ENCODE assay signal across 8 cellular contexts in genomic region chr21:44301961-44302406, GRCh38. TPM values are rescaled to one million over a fixed set of nuclear protein-coding genes. Genes with fewer than 3 reads are reported as not detected.
DNase-seq lines count a peak whose midpoint lies in the region; ATAC-seq, FAIRE-seq and TF ChIP-seq lines count a peak whose summit lies in the region.
"Had no signal": no experiment of that assay in that cellular context is flagged by ENCODE, and none has a peak within 500 bp of the region (broad histone marks: within the 10 kb centered on the region; RNA-seq: fewer than 3 reads in every experiment).

No MANE protein-coding gene starts in this region.

- no peaks in the 10 kb centered on the region for H3K36me3 Mint-ChIP-seq in neural crest cell (ENCODE audit: low read depth)

- H2AFZ ChIP-seq in DND-41 (ENCODE audit: low read depth, low read length) (no peak overlapping the region), KMS-11 (ENCODE audit: low read depth) (no peak overlapping the region), K562 (ENCODE audit: low read depth, low read length) (no peak overlapping the region)

- peak overlapping the region; percentile 81 for H3K4me2 ChIP-seq in DND-41 (ENCODE audit: insufficient read depth, low read length)
- H3K4me2 ChIP-seq in KMS-11 = peak overlapping the region; percentile 95; the same call in 1 of the 2 replicates
- H3K4me2 ChIP-seq in K562 (ENCODE audit: insufficient read depth, low read length) = no peak overlapping the region; the same call in 1 of the 2 replicates

- H3K27ac ChIP-seq in DND-41 (ENCODE audit: low read length) = no peak overlapping the region
- no peak overlapping the region for H3K27ac ChIP-seq in KMS-11
- no peak overlapping the region for H3K27ac ChIP-seq in K562 (ENCODE audit: extremely low read depth, low read depth, low read length)

- intact Hi-C loops in K562 (cut with micrococcal nuclease) = no loop called here

- DNase-seq in DND-41 = no peak
- DNase-seq in K562 (ENCODE audit: extremely low read depth in 1 of 4, low spot score in 3 of 4) = no peak
- no peak for DNase-seq in neural crest cell (ENCODE audit: low read depth, low spot score)
- DNase-seq in activated CD8-positive, alpha-beta memory T cell treated with anti-CD3 and anti-CD28 coated beads for 24 hours = no peak
- no peak for DNase-seq in GDM1 (lab: John Stamatoyannopoulos, UW)

- H3K27ac Mint-ChIP-seq in neural crest cell (ENCODE audit: unreplicated experiment) = no peak overlapping the region

- no peak for ATAC-seq in DND-41 (ENCODE audit: insufficient read depth, low read depth)
- ATAC-seq in K562 = no peak
- ATAC-seq in GM21723 (IDR thresholded peaks at IDR 0.05; ENCODE audit: unreplicated experiment) = no peak

- H3K4me1 ChIP-seq in DND-41 (ENCODE audit: insufficient read depth, low read length) (peaks cover 40% of the 10 kb centered on the region), KMS-11 (ENCODE audit: low read depth, poor library complexity, severe bottlenecking) (peaks cover 39% of the 10 kb centered on the region), K562 (replicated peaks in 1 of 2; ENCODE audit: control insufficient read depth in 2 of 2, insufficient read depth in 2 of 2, low read length in 2 of 2) (peaks cover 13 to 78% of the 10 kb centered on the region in 2 experiments)

- H3K27me3 ChIP-seq in DND-41 (ENCODE audit: insufficient read depth, low read length, poor library complexity) (no peaks in the 10 kb centered on the region), KMS-11 (ENCODE audit: insufficient read depth, low read depth) (no peaks in the 10 kb centered on the region), K562 (ENCODE audit: control insufficient read depth in 2 of 2, insufficient read depth in 2 of 2, low read length in 2 of 2) (no peaks in the 10 kb centered on the region)

- TF ChIP-seq EP300 in K562 (IDR thresholded peaks at IDR 0.05; ENCODE audit: low read length) = no peak

- H3K9me3 ChIP-seq in DND-41 (ENCODE audit: insufficient read depth, low read length, severe bottlenecking) = no peaks in the 10 kb centered on the region
- H3K9me3 ChIP-seq in K562 (replicated peaks; ENCODE audit: control insufficient read depth, insufficient read depth, low read depth, low read length) = no peaks in the 10 kb centered on the region

- 86% methylated on average over 9 of the region's 9 CpGs for WGBS in K562 (ENCODE audit: insufficient coverage, low coverage, missing lambda C conversion rate)

- no peak for TF ChIP-seq RAD21 in K562 (CRISPR knock-in tag; conservative IDR thresholded peaks at IDR 0.05 in 1 of 2, IDR thresholded peaks at IDR 0.05 in 1 of 2)

- H3K79me2 ChIP-seq in DND-41 (ENCODE audit: insufficient read depth, low read length) (peaks cover 66% of the 10 kb centered on the region), KMS-11 (ENCODE audit: insufficient read depth, low read depth) (peaks cover 52% of the 10 kb centered on the region), K562 (ENCODE audit: control insufficient read depth, insufficient read depth, low read length) (peaks cover 51% of the 10 kb centered on the region)

- in situ Hi-C loops in K562 (cut with MboI) = no loop called here

- peak overlapping the region; percentile 76 for H3K4me3 Mint-ChIP-seq in neural crest cell

- POLR2A ChIA-PET in K562 (lab: Yijun Ruan, JAX) = no interaction called here

- H3K9ac ChIP-seq in DND-41 (ENCODE audit: low read depth, low read length) = peak overlapping the region; percentile 71; the same call in 1 of the 2 replicates
- H3K9ac ChIP-seq in KMS-11 = no peak overlapping the region
- peak overlapping the region in 1 of 2 experiments; percentile 71; a peak in 2 of 4 replicates for H3K9ac ChIP-seq in K562 (ENCODE audit: insufficient read depth in 1 of 2, low read depth in 2 of 2, low read length in 2 of 2)

- H3K27me3 Mint-ChIP-seq in neural crest cell (ENCODE audit: low read depth) = peaks cover 12% of the 10 kb centered on the region

- peaks cover 11% of the 10 kb centered on the region for H3K9me1 ChIP-seq in K562 (ENCODE audit: control insufficient read depth, insufficient read depth, low read length)

- no peak for TF ChIP-seq POLR2A in K562 (conservative IDR thresholded peaks at IDR 0.05)

- no peak for FAIRE-seq in K562 (lab: Jason Lieb, UNC)
- FAIRE-seq: islet of Langerhans had no signal

- no peak for TF ChIP-seq CTCF in DND-41 (IDR thresholded peaks at IDR 0.05; ENCODE audit: borderline replicate concordance, extremely low read depth, low read length, poor library complexity, severe bottlenecking)
- no peak for TF ChIP-seq CTCF in KMS-11 (conservative IDR thresholded peaks at IDR 0.05; ENCODE audit: low read depth, low read length)
- no peak for TF ChIP-seq CTCF in K562 (IDR thresholded peaks at IDR 0.05 in 2 of 3, conservative IDR thresholded peaks at IDR 0.05 in 1 of 3; ENCODE audit: insufficient read depth in 2 of 3, low read depth in 1 of 3, low read length in 3 of 3)
- no peak for TF ChIP-seq CTCF in neural crest cell (conservative IDR thresholded peaks at IDR 0.05)

- peaks cover 31% of the 10 kb centered on the region for H3K4me1 Mint-ChIP-seq in neural crest cell

- no peak overlapping the region; a peak in 1 of 4 replicates for H3K4me3 ChIP-seq in DND-41 (ENCODE audit: low read depth in 1 of 2, low read length in 2 of 2)
- no peak overlapping the region for H3K4me3 ChIP-seq in KMS-11 (IDR thresholded peaks at IDR 0.05; ENCODE audit: insufficient read depth, low read depth, low read length)
- H3K4me3 ChIP-seq in K562 = no peak overlapping the region

- peaks cover 59% of the 10 kb centered on the region for H4K20me1 ChIP-seq in DND-41 (ENCODE audit: insufficient read depth, low read length)
- no peaks in the 10 kb centered on the region for H4K20me1 ChIP-seq in KMS-11 (ENCODE audit: insufficient read depth)
- H4K20me1 ChIP-seq in K562 (replicated peaks; ENCODE audit: control insufficient read depth, insufficient read depth, low read length) = peaks cover 36% of the 10 kb centered on the region

- H3K9me3 Mint-ChIP-seq in neural crest cell = no peaks in the 10 kb centered on the region

- peaks cover 32% of the 10 kb centered on the region for H3K36me3 ChIP-seq in DND-41 (ENCODE audit: insufficient read depth, low read length)
- H3K36me3 ChIP-seq in KMS-11 (ENCODE audit: insufficient read depth) = no peaks in the 10 kb centered on the region
- peaks cover 18% of the 10 kb centered on the region; the same call in 2 of the 3 replicates for H3K36me3 ChIP-seq in K562 (ENCODE audit: control insufficient read depth, insufficient read depth, low read length)

- CTCF ChIA-PET in K562 (lab: Yijun Ruan, JAX; ENCODE audit: low intra/inter-chr PET ratio) = no interaction called here

- BruUV-seq in K562 (replicated peaks; lab: Mats Ljungman, UMichigan) = no TSS peak

RNA-seq across cellular contexts. Expression of gene PFKL, which starts 2.1 kb away (rescaled TPM):
- total RNA-seq in K562 (2011; cell fraction: chromatin; rRNA removed; ENCODE audit: low replicate concordance) = 83.4 and 274 TPM in 2 replicates
- 193 and 201 TPM in 2 replicates for total RNA-seq in K562 (2011; cell fraction: nucleolus; rRNA removed)
- 97.9 and 105 TPM in 2 replicates for total RNA-seq in K562 (2011; cell fraction: nucleoplasm; rRNA removed)
- total RNA-seq in K562 (2014; rRNA removed) (86.9 and 98.3 TPM in 2 replicates), K562 (2014; rRNA removed; fragmentation: Illumina TruSeq; extraction: Trizol) (13.8 and 22.2 TPM in 2 replicates), K562 (2015; rRNA removed; fragmentation: Illumina TruSeq; extraction: Trizol) (45.6 and 45.8 TPM in 2 replicates), K562 (2021) (108 and 124 TPM in 2 replicates), neural crest cell (94.7 and 96.1 TPM in 2 replicates)
- polyA plus RNA-seq in K562 (2011; rRNA removed) (50.0 and 84.1 TPM in 2 replicates), K562 (2014; fragmentation: Illumina TruSeq; extraction: Trizol) (37.6 and 65.2 TPM in 2 replicates), K562 (2014; fragmentation: Nextera tagmentation; extraction: Ambion mirVana) (1 to 10 TPM; 1.1 to 3.9 TPM), K562 (2014; rRNA removed) (83.0 and 83.1 TPM in 2 replicates)
- polyA plus RNA-seq in K562 (2011; cell fraction: cytosol; rRNA removed) = 68.5 and 125 TPM in 2 replicates
- polyA plus RNA-seq in K562 (2011; cell fraction: nucleus; rRNA removed) = 244 and 346 TPM in 2 replicates
- 106 and 149 TPM in 2 replicates for polyA plus RNA-seq in K562 (2012)
- 29.0 and 37.5 TPM in 2 replicates for polyA minus RNA-seq in K562 (2011; rRNA and poly(A)+ RNA removed)
- polyA minus RNA-seq in K562 (2011; cell fraction: cytosol; rRNA and poly(A)+ RNA removed) = 63.7 and 76.3 TPM in 2 replicates
- polyA minus RNA-seq in K562 (2011; cell fraction: nucleus; rRNA and poly(A)+ RNA removed) = 42.3 and 49.5 TPM in 2 replicates

RNA-seq across cellular contexts. Expression of gene AIRE, which starts 16.3 kb away (rescaled TPM):
- total RNA-seq in K562 (2011; cell fraction: chromatin; rRNA removed; ENCODE audit: low replicate concordance) = 0.18 TPM in 1 of 2 replicates, not detected in the other
- not detected in 2 replicates for total RNA-seq in K562 (2011; cell fraction: nucleolus; rRNA removed)
- total RNA-seq in K562 (2011; cell fraction: nucleoplasm; rRNA removed) = not detected in 2 replicates
- not detected in 2 replicates for total RNA-seq in K562 (2014; rRNA removed)
- total RNA-seq in K562 (2014; rRNA removed; fragmentation: Illumina TruSeq; extraction: Trizol) = not detected in 2 replicates
- not detected in 2 replicates for total RNA-seq in K562 (2015; rRNA removed; fragmentation: Illumina TruSeq; extraction: Trizol)
- total RNA-seq in K562 (2021) = not detected in 2 replicates
- polyA plus RNA-seq in K562 (2011; rRNA removed) = not detected in 2 replicates
- not detected in 2 replicates for polyA plus RNA-seq in K562 (2011; cell fraction: cytosol; rRNA removed)
- polyA plus RNA-seq in K562 (2011; cell fraction: nucleus; rRNA removed) = not detected in 2 replicates
- 0.01 TPM in 1 of 2 replicates, not detected in the other for polyA plus RNA-seq in K562 (2012)
- not detected in 2 replicates for polyA plus RNA-seq in K562 (2014; fragmentation: Illumina TruSeq; extraction: Trizol)
- under 1 TPM in 1 of 2 experiments, not detected in 1; 0.01 TPM for polyA plus RNA-seq in K562 (2014; fragmentation: Nextera tagmentation; extraction: Ambion mirVana)
- polyA plus RNA-seq in K562 (2014; rRNA removed) = not detected in 2 replicates
- not detected in 2 replicates for polyA minus RNA-seq in K562 (2011; rRNA and poly(A)+ RNA removed)
- not detected in 2 replicates for polyA minus RNA-seq in K562 (2011; cell fraction: cytosol; rRNA and poly(A)+ RNA removed)
- not detected in 2 replicates for polyA minus RNA-seq in K562 (2011; cell fraction: nucleus; rRNA and poly(A)+ RNA removed)
- total RNA-seq in neural crest cell = not detected in 2 replicates

RNA-seq across cellular contexts. Expression of gene CFAP410, which starts 37.2 kb away (rescaled TPM):
- total RNA-seq in K562 (2011; cell fraction: chromatin; rRNA removed; ENCODE audit: low replicate concordance) = 10.0 and 50.7 TPM in 2 replicates
- 29.3 and 41.0 TPM in 2 replicates for total RNA-seq in K562 (2011; cell fraction: nucleolus; rRNA removed)
- total RNA-seq in K562 (2011; cell fraction: nucleoplasm; rRNA removed) = 13.9 and 21.2 TPM in 2 replicates
- 12.6 and 17.3 TPM in 2 replicates for total RNA-seq in K562 (2014; rRNA removed)
- 0.35 and 0.55 TPM in 2 replicates for total RNA-seq in K562 (2014; rRNA removed; fragmentation: Illumina TruSeq; extraction: Trizol)
- 2.6 and 2.7 TPM in 2 replicates for total RNA-seq in K562 (2015; rRNA removed; fragmentation: Illumina TruSeq; extraction: Trizol)
- total RNA-seq in K562 (2021) = 7.6 and 8.3 TPM in 2 replicates
- 2.3 and 5.5 TPM in 2 replicates for polyA plus RNA-seq in K562 (2011; rRNA removed)
- polyA plus RNA-seq in K562 (2011; cell fraction: cytosol; rRNA removed) = 5.7 and 16.5 TPM in 2 replicates
- 37.7 and 66.6 TPM in 2 replicates for polyA plus RNA-seq in K562 (2011; cell fraction: nucleus; rRNA removed)
- 6.3 and 16.5 TPM in 2 replicates for polyA plus RNA-seq in K562 (2012)
- 0.52 and 2.1 TPM in 2 replicates for polyA plus RNA-seq in K562 (2014; fragmentation: Illumina TruSeq; extraction: Trizol)
- polyA plus RNA-seq in K562 (2014; fragmentation: Nextera tagmentation; extraction: Ambion mirVana) = under 1 TPM; 0.07 to 0.18 TPM
- 6.5 and 8.1 TPM in 2 replicates for polyA plus RNA-seq in K562 (2014; rRNA removed)
- polyA minus RNA-seq in K562 (2011; rRNA and poly(A)+ RNA removed) = 0.57 and 0.91 TPM in 2 replicates
- polyA minus RNA-seq in K562 (2011; cell fraction: cytosol; rRNA and poly(A)+ RNA removed) = 2.2 and 2.5 TPM in 2 replicates
- polyA minus RNA-seq in K562 (2011; cell fraction: nucleus; rRNA and poly(A)+ RNA removed) = 9.4 and 10.2 TPM in 2 replicates
- 23.9 and 24.6 TPM in 2 replicates for total RNA-seq in neural crest cell

RNA-seq across cellular contexts. Expression of gene DNMT3L, which starts 40.3 kb away (rescaled TPM):
- total RNA-seq in K562 (2011; cell fraction: chromatin; rRNA removed; ENCODE audit: low replicate concordance) = not detected in 2 replicates
- not detected in 2 replicates for total RNA-seq in K562 (2011; cell fraction: nucleolus; rRNA removed)
- not detected in 2 replicates for total RNA-seq in K562 (2011; cell fraction: nucleoplasm; rRNA removed)
- 0.12 TPM in 1 of 2 replicates, not detected in the other for total RNA-seq in K562 (2014; rRNA removed)
- total RNA-seq in K562 (2014; rRNA removed; fragmentation: Illumina TruSeq; extraction: Trizol) = not detected in 2 replicates
- not detected in 2 replicates for total RNA-seq in K562 (2015; rRNA removed; fragmentation: Illumina TruSeq; extraction: Trizol)
- total RNA-seq in K562 (2021) = not detected in 2 replicates
- polyA plus RNA-seq in K562 (2011; rRNA removed) = 0.09 TPM in 1 of 2 replicates, not detected in the other
- not detected in 2 replicates for polyA plus RNA-seq in K562 (2011; cell fraction: cytosol; rRNA removed)
- 0.40 TPM in 1 of 2 replicates, not detected in the other for polyA plus RNA-seq in K562 (2011; cell fraction: nucleus; rRNA removed)
- not detected in 2 replicates for polyA plus RNA-seq in K562 (2012)
- not detected in 2 replicates for polyA plus RNA-seq in K562 (2014; fragmentation: Illumina TruSeq; extraction: Trizol)
- polyA plus RNA-seq in K562 (2014; fragmentation: Nextera tagmentation; extraction: Ambion mirVana) = not detected
- polyA plus RNA-seq in K562 (2014; rRNA removed) = 0.08 TPM in 1 of 2 replicates, not detected in the other
- not detected in 2 replicates for polyA minus RNA-seq in K562 (2011; rRNA and poly(A)+ RNA removed)
- polyA minus RNA-seq in K562 (2011; cell fraction: cytosol; rRNA and poly(A)+ RNA removed) = not detected in 2 replicates
- polyA minus RNA-seq in K562 (2011; cell fraction: nucleus; rRNA and poly(A)+ RNA removed) = not detected in 2 replicates
- total RNA-seq in neural crest cell = not detected in 2 replicates

RNA-seq across cellular contexts. Expression of gene TRPM2, which starts 51.4 kb away (rescaled TPM):
- 0.09 and 0.42 TPM in 2 replicates for total RNA-seq in K562 (2011; cell fraction: chromatin; rRNA removed; ENCODE audit: low replicate concordance)
- total RNA-seq in K562 (2011; cell fraction: nucleolus; rRNA removed) = 0.13 and 0.17 TPM in 2 replicates
- total RNA-seq in K562 (2011; cell fraction: nucleoplasm; rRNA removed) = 0.29 and 0.38 TPM in 2 replicates
- total RNA-seq in K562 (2014; rRNA removed) (1.5 and 2.1 TPM in 2 replicates), K562 (2014; rRNA removed; fragmentation: Illumina TruSeq; extraction: Trizol) (0.29 and 0.33 TPM in 2 replicates), K562 (2015; rRNA removed; fragmentation: Illumina TruSeq; extraction: Trizol) (2.0 and 2.2 TPM in 2 replicates), K562 (2021) (1.9 and 2.1 TPM in 2 replicates), neural crest cell (not detected in 2 replicates)
- polyA plus RNA-seq in K562 (2011; rRNA removed) (0.34 and 0.36 TPM in 2 replicates), K562 (2014; fragmentation: Illumina TruSeq; extraction: Trizol) (0.98 and 1.7 TPM in 2 replicates), K562 (2014; fragmentation: Nextera tagmentation; extraction: Ambion mirVana) (not detected), K562 (2014; rRNA removed) (0.82 and 2.0 TPM in 2 replicates)
- 0.40 and 1.3 TPM in 2 replicates for polyA plus RNA-seq in K562 (2011; cell fraction: cytosol; rRNA removed)
- 0.45 and 0.75 TPM in 2 replicates for polyA plus RNA-seq in K562 (2011; cell fraction: nucleus; rRNA removed)
- 2.1 and 3.8 TPM in 2 replicates for polyA plus RNA-seq in K562 (2012)
- 0.11 and 0.36 TPM in 2 replicates for polyA minus RNA-seq in K562 (2011; rRNA and poly(A)+ RNA removed)
- polyA minus RNA-seq in K562 (2011; cell fraction: cytosol; rRNA and poly(A)+ RNA removed) = 0.64 and 1.7 TPM in 2 replicates
- 0.33 and 0.54 TPM in 2 replicates for polyA minus RNA-seq in K562 (2011; cell fraction: nucleus; rRNA and poly(A)+ RNA removed)
